In the genomic region with DNA sequence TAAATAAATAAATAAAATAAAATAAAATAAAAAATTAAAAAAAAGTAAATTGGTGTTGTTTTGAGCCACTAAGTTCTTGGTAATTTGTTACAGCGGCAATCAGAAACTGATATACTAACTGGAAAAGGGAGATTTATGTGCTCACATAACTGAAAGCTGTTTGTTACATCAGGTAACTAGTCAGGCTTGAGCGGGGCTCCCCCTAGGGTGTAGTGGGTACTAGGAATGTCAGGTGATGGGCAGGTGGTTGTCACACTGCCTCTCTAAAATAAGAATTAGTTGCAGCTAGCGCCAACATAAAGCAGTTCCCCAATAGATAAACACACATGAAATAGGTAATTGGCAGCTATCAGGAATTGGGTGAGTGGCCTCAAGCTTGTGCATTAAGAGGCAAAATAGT, we compare ENCODE assay signal across 26 cellular contexts.
"Had no signal": no experiment of that assay in that cellular context is flagged by ENCODE, and none has a peak within 500 bp of the region (broad histone marks: within the 10 kb centered on the region; RNA-seq: fewer than 3 reads in every experiment).

No MANE protein-coding gene starts in this region.

- H3K4me3 Mint-ChIP-seq: naive thymus-derived CD4-positive, alpha-beta T cell; natural killer cell treated with Interleukin-12 subunit alpha and Interleukin-12 subunit beta and Interleukin-15 and Interleukin-18, amount 100 ng/mL, for 72 hours; stimulated activated effector memory CD8-positive, alpha-beta T cell treated with anti-CD3 and anti-CD28 coated beads, Interleukin-12 subunit alpha, Interleukin-12 subunit beta, amount 100 ng/mL, for 72 hours; stimulated activated naive CD8-positive, alpha-beta T cell treated with anti-CD3 and anti-CD28 coated beads, Interleukin-15, Interleukin-2, amounts not matched to agents 100 ng/mL and 50 ng/mL, for 24 hours had no signal

- H3K79me2 ChIP-seq: hepatocyte had no signal

- H3K27me3 ChIP-seq: hepatocyte, pancreas, sigmoid colon, spleen, suprapubic skin, tibial artery, upper lobe of right lung, uterus had no signal

- H3K4me1 Mint-ChIP-seq: naive thymus-derived CD4-positive, alpha-beta T cell; stimulated activated effector memory CD8-positive, alpha-beta T cell treated with anti-CD3 and anti-CD28 coated beads, Interleukin-12 subunit alpha, Interleukin-12 subunit beta, amount 100 ng/mL, for 72 hours had no signal

- H3K27ac ChIP-seq: hepatocyte, left ventricle myocardium inferior, pancreas, prostate gland, sigmoid colon, spleen, suprapubic skin, thoracic aorta, tibial artery, upper lobe of right lung, uterus had no signal

- H3K27ac Mint-ChIP-seq: naive thymus-derived CD4-positive, alpha-beta T cell; natural killer cell treated with Interleukin-12 subunit alpha and Interleukin-12 subunit beta and Interleukin-15 and Interleukin-18, amount 100 ng/mL, for 72 hours; stimulated activated effector memory CD8-positive, alpha-beta T cell treated with anti-CD3 and anti-CD28 coated beads, Interleukin-12 subunit alpha, Interleukin-12 subunit beta, amount 100 ng/mL, for 72 hours; stimulated activated naive CD8-positive, alpha-beta T cell treated with anti-CD3 and anti-CD28 coated beads, Interleukin-15, Interleukin-2, amounts not matched to agents 100 ng/mL and 50 ng/mL, for 24 hours had no signal

- H3K9me3 Mint-ChIP-seq: stimulated activated naive CD8-positive, alpha-beta T cell treated with anti-CD3 and anti-CD28 coated beads, Interleukin-15, Interleukin-2, amounts not matched to agents 100 ng/mL and 50 ng/mL, for 24 hours had no signal

- ATAC-seq: mucosa of descending colon; naive thymus-derived CD4-positive, alpha-beta T cell; natural killer cell treated with Interleukin-12 subunit alpha and Interleukin-12 subunit beta and Interleukin-15 and Interleukin-18, amount 100 ng/mL, for 72 hours; pancreas; right cardiac atrium; stimulated activated effector memory CD8-positive, alpha-beta T cell treated with anti-CD3 and anti-CD28 coated beads, Interleukin-12 subunit alpha, Interleukin-12 subunit beta, amount 100 ng/mL, for 72 hours; upper lobe of right lung had no signal

- H3K36me3 Mint-ChIP-seq: naive thymus-derived CD4-positive, alpha-beta T cell; natural killer cell treated with Interleukin-12 subunit alpha and Interleukin-12 subunit beta and Interleukin-15 and Interleukin-18, amount 100 ng/mL, for 72 hours; stimulated activated effector memory CD8-positive, alpha-beta T cell treated with anti-CD3 and anti-CD28 coated beads, Interleukin-12 subunit alpha, Interleukin-12 subunit beta, amount 100 ng/mL, for 72 hours had no signal

- H3K4me1 ChIP-seq: left ventricle myocardium inferior, pancreas, prostate gland, sigmoid colon, spleen, suprapubic skin, tibial artery, upper lobe of right lung, uterus had no signal

- H2AFZ ChIP-seq: hepatocyte had no signal

- H3K4me3 ChIP-seq: hepatocyte, left ventricle myocardium inferior, lung, mucosa of descending colon, pancreas, prostate gland, sigmoid colon, spleen, suprapubic skin, thoracic aorta, tibial artery, upper lobe of right lung, uterus had no signal

- DNase-seq: islet precursor cell; left ventricle myocardium inferior; midbrain; mucosa of descending colon; naive thymus-derived CD4-positive, alpha-beta T cell; pancreas; posterior cingulate gyrus; retina; right cardiac atrium; sigmoid colon; small intestine; spleen; stimulated activated CD4-positive, alpha-beta T cell treated with anti-CD3 and anti-CD28 coated beads, Interleukin-4, amount 100 ng/mL, for 24 hours; stimulated activated naive CD4-positive, alpha-beta T cell; tibial artery; trophoblast cell; upper lobe of right lung; uterus had no signal

- FAIRE-seq: pancreas, small intestine had no signal

- H3K27me3 Mint-ChIP-seq: naive thymus-derived CD4-positive, alpha-beta T cell; natural killer cell treated with Interleukin-12 subunit alpha and Interleukin-12 subunit beta and Interleukin-15 and Interleukin-18, amount 100 ng/mL, for 72 hours; stimulated activated naive CD8-positive, alpha-beta T cell treated with anti-CD3 and anti-CD28 coated beads, Interleukin-15, Interleukin-2, amounts not matched to agents 100 ng/mL and 50 ng/mL, for 24 hours had no signal

- H3K9me3 ChIP-seq: left ventricle myocardium inferior, mucosa of descending colon, pancreas, prostate gland, sigmoid colon, suprapubic skin, thoracic aorta, tibial artery, upper lobe of right lung, uterus had no signal

- H3K36me3 ChIP-seq: left ventricle myocardium inferior, pancreas, prostate gland, sigmoid colon, spleen, suprapubic skin, thoracic aorta, tibial artery, upper lobe of right lung, uterus had no signal

- H3K4me2 ChIP-seq: hepatocyte had no signal
